1 cellular context compared by ENCODE assay signal in the genomic region with DNA sequence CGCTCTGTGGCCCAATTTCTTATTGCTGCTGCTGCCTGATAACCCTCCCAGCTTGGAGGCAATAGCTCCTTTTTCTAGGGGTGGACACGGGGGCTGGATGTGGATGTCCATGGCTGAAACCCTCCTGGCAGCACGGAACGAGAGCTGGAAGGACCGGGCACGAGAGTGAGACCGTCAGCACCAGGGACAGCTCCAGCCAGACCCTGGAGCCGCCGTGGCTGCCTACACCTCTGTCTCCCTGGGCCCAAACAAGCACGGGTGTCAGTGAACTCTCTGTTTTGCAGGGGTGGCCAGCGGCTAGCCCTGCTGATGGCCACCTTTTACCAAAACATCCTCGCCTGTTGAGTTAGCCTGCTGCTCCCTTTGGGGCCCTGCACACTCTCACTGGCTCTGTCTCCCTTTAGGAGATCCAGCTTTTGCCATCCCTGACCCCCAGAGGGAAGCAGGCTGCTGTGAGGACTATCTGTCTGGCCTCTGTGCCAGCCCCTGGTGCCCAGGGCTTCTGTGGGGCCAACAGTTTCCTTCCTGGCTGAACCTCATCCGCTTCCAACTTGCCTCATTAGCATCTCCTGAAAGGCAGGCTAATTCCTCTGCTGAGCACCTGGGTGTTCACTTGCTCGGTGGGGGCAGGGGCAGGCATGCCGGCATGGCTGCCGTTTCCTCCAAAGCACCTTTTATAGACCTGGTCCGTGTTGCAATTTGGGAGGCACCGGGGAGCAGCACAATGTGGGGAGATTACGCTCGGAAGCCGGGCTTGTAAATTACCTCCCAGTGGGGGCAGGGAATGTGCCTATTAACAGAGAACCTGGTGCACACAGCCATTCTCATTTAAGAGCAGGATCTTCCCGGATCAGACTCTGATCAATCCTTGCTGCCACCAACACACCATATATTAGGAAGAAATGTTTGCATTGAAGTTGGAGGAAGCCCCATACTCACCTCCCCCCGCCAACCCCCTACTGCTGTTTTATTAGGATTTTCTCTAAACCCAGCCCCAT.
TF ChIP-seq lines count a peak whose summit lies in the region.

No MANE protein-coding gene starts in this region.

TF ChIP-seq in HepG2, 621 proteins besides CTCF, POLR2A, EP300 and RAD21 (continued from another document and continues in another):
- TF ChIP-seq, protein P1, sequence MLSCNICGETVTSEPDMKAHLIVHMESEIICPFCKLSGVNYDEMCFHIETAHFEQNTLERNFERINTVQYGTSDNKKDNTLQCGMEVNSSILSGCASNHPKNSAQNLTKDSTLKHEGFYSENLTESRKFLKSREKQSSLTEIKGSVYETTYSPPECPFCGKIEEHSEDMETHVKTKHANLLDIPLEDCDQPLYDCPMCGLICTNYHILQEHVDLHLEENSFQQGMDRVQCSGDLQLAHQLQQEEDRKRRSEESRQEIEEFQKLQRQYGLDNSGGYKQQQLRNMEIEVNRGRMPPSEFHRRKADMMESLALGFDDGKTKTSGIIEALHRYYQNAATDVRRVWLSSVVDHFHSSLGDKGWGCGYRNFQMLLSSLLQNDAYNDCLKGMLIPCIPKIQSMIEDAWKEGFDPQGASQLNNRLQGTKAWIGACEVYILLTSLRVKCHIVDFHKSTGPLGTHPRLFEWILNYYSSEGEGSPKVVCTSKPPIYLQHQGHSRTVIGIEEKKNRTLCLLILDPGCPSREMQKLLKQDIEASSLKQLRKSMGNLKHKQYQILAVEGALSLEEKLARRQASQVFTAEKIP (CRISPR knock-in tag; IDR thresholded peaks at IDR 0.05; ENCODE audit: borderline replicate concordance), result no peak
- TF ChIP-seq PAX8 (CRISPR knock-in tag; IDR thresholded peaks at IDR 0.05; ENCODE audit: borderline replicate concordance) (no peak), ZBTB20 (CRISPR knock-in tag; IDR thresholded peaks at IDR 0.05; ENCODE audit: borderline replicate concordance, low read depth) (0 out of 2 replicates have a peak, but pooled peaks have one; percentile 57), TBP (CRISPR knock-in tag; IDR thresholded peaks at IDR 0.05) (no peak), MYC (CRISPR knock-in tag; IDR thresholded peaks at IDR 0.05; ENCODE audit: borderline replicate concordance) (no peak; the same call in 1 of the 2 replicates), KDM1A (CRISPR knock-in tag; IDR thresholded peaks at IDR 0.05) (no peak), GTF3A (CRISPR knock-in tag; conservative IDR thresholded peaks at IDR 0.05) (no peak), GATAD1 (CRISPR knock-in tag; IDR thresholded peaks at IDR 0.05) (peak; percentile 50; the same call in 1 of the 2 replicates), AHR (CRISPR knock-in tag; IDR thresholded peaks at IDR 0.05) (0 out of 2 replicates have a peak, but pooled peaks have one; percentile 56), ZNF816 (CRISPR knock-in tag; IDR thresholded peaks at IDR 0.05; ENCODE audit: borderline replicate concordance) (no peak), RELA (CRISPR knock-in tag; IDR thresholded peaks at IDR 0.05) (no peak), SRSF9 (IDR thresholded peaks at IDR 0.05; ENCODE audit: borderline replicate concordance, insufficient read depth, low read depth, low read length, poor library complexity, severe bottlenecking) (no peak), PTBP1 (IDR thresholded peaks at IDR 0.05; ENCODE audit: low read depth, low read length, poor library complexity, severe bottlenecking) (no peak), TBL1XR1 (IDR thresholded peaks at IDR 0.05; ENCODE audit: borderline replicate concordance, low read length, partially characterized antibody) (no peak), ZNF382 (CRISPR knock-in tag; IDR thresholded peaks at IDR 0.05; ENCODE audit: borderline replicate concordance) (no peak), RFX1 (IDR thresholded peaks at IDR 0.05) (no peak), TSC22D2 (CRISPR knock-in tag; IDR thresholded peaks at IDR 0.05; ENCODE audit: borderline replicate concordance) (peak; percentile 42; the same call in 1 of the 2 replicates), ZNF552 (CRISPR knock-in tag; IDR thresholded peaks at IDR 0.05; ENCODE audit: borderline replicate concordance) (0 out of 2 replicates have a peak, but pooled peaks have one; percentile 53), ZMAT3 (CRISPR knock-in tag; conservative IDR thresholded peaks at IDR 0.05) (peak; percentile 86), ZC3H4 (CRISPR knock-in tag; IDR thresholded peaks at IDR 0.05; ENCODE audit: borderline replicate concordance) (no peak), TCF12 (IDR thresholded peaks at IDR 0.05) (no peak), TCF12 (CRISPR knock-in tag; IDR thresholded peaks at IDR 0.05) (no peak), SNRNP70 (IDR thresholded peaks at IDR 0.05; ENCODE audit: low read depth, low read length) (no peak), ZNF652 (CRISPR knock-in tag; IDR thresholded peaks at IDR 0.05; ENCODE audit: borderline replicate concordance, low read depth) (no peak), MED8 (CRISPR knock-in tag; IDR thresholded peaks at IDR 0.05; ENCODE audit: insufficient replicate concordance) (no peak), ZNF468 (CRISPR knock-in tag; IDR thresholded peaks at IDR 0.05) (no peak), ZNF883 (CRISPR knock-in tag; IDR thresholded peaks at IDR 0.05; ENCODE audit: not compliant biosample characterization) (no peak), CCAR2 (optimal IDR thresholded peaks at IDR 0.05; ENCODE audit: low read depth, low read length) (no peak), EED (CRISPR knock-in tag; IDR thresholded peaks at IDR 0.05) (no peak), ZNF891 (CRISPR knock-in tag; IDR thresholded peaks at IDR 0.05) (peak; percentile 78; the same call in 1 of the 2 replicates), ZNF7 (CRISPR knock-in tag; IDR thresholded peaks at IDR 0.05) (no peak), BHLHE40 (IDR thresholded peaks at IDR 0.05; ENCODE audit: low read length) (no peak), MAZ (IDR thresholded peaks at IDR 0.05; ENCODE audit: borderline replicate concordance, low read depth, low read length) (no peak), MAZ (CRISPR knock-in tag; IDR thresholded peaks at IDR 0.05; ENCODE audit: low read depth) (no peak), NRL (CRISPR knock-in tag; IDR thresholded peaks at IDR 0.05; ENCODE audit: borderline replicate concordance) (peak; percentile 65; the same call in 1 of the 2 replicates), ZFX (CRISPR knock-in tag; IDR thresholded peaks at IDR 0.05; ENCODE audit: low read depth) (no peak), ZNF501 (CRISPR knock-in tag; IDR thresholded peaks at IDR 0.05) (peak; percentile 23; the same call in 1 of the 2 replicates), NR2F6 (IDR thresholded peaks at IDR 0.05) (no peak), NR2F6 (CRISPR knock-in tag; IDR thresholded peaks at IDR 0.05) (0 out of 2 replicates have a peak, but pooled peaks have one; percentile 38), SIN3B (IDR thresholded peaks at IDR 0.05; ENCODE audit: low read length) (no peak)
- TF ChIP-seq, protein P2, sequence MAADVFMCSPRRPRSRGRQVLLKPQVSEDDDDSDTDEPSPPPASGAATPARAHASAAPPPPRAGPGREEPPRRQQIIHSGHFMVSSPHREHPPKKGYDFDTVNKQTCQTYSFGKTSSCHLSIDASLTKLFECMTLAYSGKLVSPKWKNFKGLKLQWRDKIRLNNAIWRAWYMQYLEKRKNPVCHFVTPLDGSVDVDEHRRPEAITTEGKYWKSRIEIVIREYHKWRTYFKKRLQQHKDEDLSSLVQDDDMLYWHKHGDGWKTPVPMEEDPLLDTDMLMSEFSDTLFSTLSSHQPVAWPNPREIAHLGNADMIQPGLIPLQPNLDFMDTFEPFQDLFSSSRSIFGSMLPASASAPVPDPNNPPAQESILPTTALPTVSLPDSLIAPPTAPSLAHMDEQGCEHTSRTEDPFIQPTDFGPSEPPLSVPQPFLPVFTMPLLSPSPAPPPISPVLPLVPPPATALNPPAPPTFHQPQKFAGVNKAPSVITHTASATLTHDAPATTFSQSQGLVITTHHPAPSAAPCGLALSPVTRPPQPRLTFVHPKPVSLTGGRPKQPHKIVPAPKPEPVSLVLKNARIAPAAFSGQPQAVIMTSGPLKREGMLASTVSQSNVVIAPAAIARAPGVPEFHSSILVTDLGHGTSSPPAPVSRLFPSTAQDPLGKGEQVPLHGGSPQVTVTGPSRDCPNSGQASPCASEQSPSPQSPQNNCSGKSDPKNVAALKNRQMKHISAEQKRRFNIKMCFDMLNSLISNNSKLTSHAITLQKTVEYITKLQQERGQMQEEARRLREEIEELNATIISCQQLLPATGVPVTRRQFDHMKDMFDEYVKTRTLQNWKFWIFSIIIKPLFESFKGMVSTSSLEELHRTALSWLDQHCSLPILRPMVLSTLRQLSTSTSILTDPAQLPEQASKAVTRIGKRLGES (CRISPR knock-in tag; IDR thresholded peaks at IDR 0.05; ENCODE audit: borderline replicate concordance), result peak; percentile 66; the same call in 1 of the 2 replicates
- TF ChIP-seq, protein P3, sequence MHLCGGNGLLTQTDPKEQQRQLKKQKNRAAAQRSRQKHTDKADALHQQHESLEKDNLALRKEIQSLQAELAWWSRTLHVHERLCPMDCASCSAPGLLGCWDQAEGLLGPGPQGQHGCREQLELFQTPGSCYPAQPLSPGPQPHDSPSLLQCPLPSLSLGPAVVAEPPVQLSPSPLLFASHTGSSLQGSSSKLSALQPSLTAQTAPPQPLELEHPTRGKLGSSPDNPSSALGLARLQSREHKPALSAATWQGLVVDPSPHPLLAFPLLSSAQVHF (CRISPR knock-in tag; IDR thresholded peaks at IDR 0.05), result no peak
- TF ChIP-seq, protein P4, sequence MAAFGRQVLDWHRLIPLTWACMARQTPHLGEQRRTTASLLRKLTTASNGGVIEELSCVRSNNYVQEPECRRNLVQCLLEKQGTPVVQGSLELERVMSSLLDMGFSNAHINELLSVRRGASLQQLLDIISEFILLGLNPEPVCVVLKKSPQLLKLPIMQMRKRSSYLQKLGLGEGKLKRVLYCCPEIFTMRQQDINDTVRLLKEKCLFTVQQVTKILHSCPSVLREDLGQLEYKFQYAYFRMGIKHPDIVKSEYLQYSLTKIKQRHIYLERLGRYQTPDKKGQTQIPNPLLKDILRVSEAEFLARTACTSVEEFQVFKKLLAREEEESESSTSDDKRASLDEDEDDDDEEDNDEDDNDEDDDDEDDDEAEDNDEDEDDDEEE (CRISPR knock-in tag; IDR thresholded peaks at IDR 0.05), result peak; percentile 90
- TF ChIP-seq, protein P5, sequence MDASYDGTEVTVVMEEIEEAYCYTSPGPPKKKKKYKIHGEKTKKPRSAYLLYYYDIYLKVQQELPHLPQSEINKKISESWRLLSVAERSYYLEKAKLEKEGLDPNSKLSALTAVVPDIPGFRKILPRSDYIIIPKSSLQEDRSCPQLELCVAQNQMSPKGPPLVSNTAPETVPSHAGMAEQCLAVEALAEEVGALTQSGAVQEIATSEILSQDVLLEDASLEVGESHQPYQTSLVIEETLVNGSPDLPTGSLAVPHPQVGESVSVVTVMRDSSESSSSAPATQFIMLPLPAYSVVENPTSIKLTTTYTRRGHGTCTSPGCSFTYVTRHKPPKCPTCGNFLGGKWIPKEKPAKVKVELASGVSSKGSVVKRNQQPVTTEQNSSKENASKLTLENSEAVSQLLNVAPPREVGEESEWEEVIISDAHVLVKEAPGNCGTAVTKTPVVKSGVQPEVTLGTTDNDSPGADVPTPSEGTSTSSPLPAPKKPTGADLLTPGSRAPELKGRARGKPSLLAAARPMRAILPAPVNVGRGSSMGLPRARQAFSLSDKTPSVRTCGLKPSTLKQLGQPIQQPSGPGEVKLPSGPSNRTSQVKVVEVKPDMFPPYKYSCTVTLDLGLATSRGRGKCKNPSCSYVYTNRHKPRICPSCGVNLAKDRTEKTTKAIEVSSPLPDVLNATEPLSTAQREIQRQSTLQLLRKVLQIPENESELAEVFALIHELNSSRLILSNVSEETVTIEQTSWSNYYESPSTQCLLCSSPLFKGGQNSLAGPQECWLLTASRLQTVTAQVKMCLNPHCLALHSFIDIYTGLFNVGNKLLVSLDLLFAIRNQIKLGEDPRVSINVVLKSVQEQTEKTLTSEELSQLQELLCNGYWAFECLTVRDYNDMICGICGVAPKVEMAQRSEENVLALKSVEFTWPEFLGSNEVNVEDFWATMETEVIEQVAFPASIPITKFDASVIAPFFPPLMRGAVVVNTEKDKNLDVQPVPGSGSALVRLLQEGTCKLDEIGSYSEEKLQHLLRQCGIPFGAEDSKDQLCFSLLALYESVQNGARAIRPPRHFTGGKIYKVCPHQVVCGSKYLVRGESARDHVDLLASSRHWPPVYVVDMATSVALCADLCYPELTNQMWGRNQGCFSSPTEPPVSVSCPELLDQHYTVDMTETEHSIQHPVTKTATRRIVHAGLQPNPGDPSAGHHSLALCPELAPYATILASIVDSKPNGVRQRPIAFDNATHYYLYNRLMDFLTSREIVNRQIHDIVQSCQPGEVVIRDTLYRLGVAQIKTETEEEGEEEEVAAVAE (CRISPR knock-in tag; IDR thresholded peaks at IDR 0.05; ENCODE audit: borderline replicate concordance), result peak; percentile 72; the same call in 1 of the 2 replicates
- TF ChIP-seq, protein P6, sequence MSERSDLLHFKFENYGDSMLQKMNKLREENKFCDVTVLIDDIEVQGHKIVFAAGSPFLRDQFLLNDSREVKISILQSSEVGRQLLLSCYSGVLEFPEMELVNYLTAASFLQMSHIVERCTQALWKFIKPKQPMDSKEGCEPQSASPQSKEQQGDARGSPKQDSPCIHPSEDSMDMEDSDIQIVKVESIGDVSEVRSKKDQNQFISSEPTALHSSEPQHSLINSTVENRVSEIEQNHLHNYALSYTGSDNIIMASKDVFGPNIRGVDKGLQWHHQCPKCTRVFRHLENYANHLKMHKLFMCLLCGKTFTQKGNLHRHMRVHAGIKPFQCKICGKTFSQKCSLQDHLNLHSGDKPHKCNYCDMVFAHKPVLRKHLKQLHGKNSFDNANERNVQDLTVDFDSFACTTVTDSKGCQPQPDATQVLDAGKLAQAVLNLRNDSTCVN (CRISPR knock-in tag; IDR thresholded peaks at IDR 0.05; ENCODE audit: borderline replicate concordance), result peak; percentile 59; the same call in 1 of the 2 replicates
- TF ChIP-seq, protein P7, sequence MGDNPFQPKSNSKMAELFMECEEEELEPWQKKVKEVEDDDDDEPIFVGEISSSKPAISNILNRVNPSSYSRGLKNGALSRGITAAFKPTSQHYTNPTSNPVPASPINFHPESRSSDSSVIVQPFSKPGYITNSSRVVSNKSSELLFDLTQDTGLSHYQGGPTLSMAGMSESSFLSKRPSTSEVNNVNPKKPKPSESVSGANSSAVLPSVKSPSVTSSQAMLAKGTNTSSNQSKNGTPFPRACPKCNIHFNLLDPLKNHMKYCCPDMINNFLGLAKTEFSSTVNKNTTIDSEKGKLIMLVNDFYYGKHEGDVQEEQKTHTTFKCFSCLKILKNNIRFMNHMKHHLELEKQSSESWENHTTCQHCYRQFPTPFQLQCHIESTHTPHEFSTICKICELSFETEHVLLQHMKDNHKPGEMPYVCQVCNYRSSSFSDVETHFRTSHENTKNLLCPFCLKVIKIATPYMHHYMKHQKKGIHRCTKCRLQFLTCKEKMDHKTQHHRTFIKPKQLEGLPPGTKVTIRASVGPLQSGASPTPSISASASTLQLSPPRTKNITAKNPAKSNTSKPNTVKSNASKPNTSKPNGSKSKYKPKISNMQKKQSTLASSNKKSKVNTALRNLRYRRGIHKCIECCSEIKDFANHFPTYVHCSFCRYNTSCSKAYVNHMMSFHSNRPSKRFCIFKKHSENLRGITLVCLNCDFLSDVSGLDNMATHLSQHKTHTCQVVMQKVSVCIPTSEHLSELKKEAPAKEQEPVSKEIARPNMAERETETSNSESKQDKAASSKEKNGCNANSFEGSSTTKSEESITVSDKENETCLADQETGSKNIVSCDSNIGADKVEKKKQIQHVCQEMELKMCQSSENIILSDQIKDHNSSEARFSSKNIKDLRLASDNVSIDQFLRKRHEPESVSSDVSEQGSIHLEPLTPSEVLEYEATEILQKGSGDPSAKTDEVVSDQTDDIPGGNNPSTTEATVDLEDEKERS (CRISPR knock-in tag; IDR thresholded peaks at IDR 0.05), result 0 out of 2 replicates have a peak, but pooled peaks have one; percentile 41
